In the genomic region with DNA sequence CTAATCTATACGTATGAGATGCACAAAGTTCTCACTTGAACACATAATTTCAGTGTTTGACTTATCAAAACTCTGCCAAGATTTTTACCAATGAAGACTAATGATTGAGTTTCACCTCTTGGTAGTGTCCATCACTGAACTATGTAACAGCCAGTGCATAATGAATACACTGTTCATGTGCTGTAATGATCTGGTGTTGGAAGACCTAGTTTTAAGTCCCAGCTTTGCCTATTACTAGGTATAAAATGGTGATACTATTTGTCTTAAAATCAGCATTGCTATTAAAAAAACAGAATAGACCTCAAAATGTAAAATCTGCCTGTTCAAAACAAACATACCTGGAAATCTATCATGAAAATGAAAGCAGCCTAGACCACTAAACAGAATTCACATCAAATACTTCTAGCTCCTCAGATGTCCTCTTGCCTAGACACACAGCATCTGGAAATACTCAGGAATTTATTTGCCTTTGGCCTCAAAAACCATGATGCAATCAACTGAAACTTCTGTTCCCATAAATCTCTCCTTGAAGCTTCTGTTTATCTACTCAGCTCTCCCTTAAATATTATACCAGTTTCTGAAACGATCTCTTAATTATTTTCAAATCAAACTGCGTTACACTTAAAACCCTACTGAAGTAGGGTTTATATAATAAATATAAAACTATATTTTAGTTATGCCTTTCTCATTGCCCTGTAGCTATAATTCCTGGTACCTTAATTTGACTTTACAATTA, we compare ENCODE assay signal across 10 cellular contexts. TPM values are rescaled to one million over a fixed set of nuclear protein-coding genes. Genes with fewer than 3 reads are reported as not detected.
DNase-seq lines count a peak whose midpoint lies in the region; ATAC-seq, FAIRE-seq and TF ChIP-seq lines count a peak whose summit lies in the region.
"Had no signal": no experiment of that assay in that cellular context is flagged by ENCODE, and none has a peak within 500 bp of the region (broad histone marks: within the 10 kb centered on the region; RNA-seq: fewer than 3 reads in every experiment).

No MANE protein-coding gene starts in this region.

- H3K4me2 ChIP-seq in IMR-90 (ENCODE audit: low read depth, low read length): peak overlapping the region; percentile 28
- H3K4me2 ChIP-seq in GM12878 (ENCODE audit: control insufficient read depth, insufficient read depth): no peak overlapping the region

- peak overlapping the region; percentile 77 for H3K14ac ChIP-seq in IMR-90 (replicated peaks; ENCODE audit: low read depth, low read length)

- no peak overlapping the region for H3K4me3 Mint-ChIP-seq in activated CD8-positive, alpha-beta memory T cell treated with anti-CD3 and anti-CD28 coated beads, Interleukin-2, amount 10 ng/mL, durations not matched to agents 7 days and 5 days

- no peaks in the 10 kb centered on the region for H3K36me3 ChIP-seq in ACC112 (ENCODE audit: insufficient read depth, low read length)
- H3K36me3 ChIP-seq in IMR-90 (ENCODE audit: control insufficient read depth, insufficient read depth, low read length): peaks cover 4% of the 10 kb centered on the region; the same call in 1 of the 2 replicates
- peaks cover 2 to 10% of the 10 kb centered on the region in 2 experiments; a peak in 2 of 4 replicates for H3K36me3 ChIP-seq in GM12878 (ENCODE audit: control insufficient read depth in 2 of 2, insufficient read depth in 2 of 2, low read length in 1 of 2)
- H3K36me3 ChIP-seq in liver (ENCODE audit: control insufficient read depth in 4 of 4, insufficient read depth in 3 of 4, low read depth in 1 of 4, low read length in 3 of 4): no peaks in the 10 kb centered on the region

- H4K91ac ChIP-seq in IMR-90 (ENCODE audit: insufficient read depth, low read depth, low read length): peak overlapping the region; percentile 74

- peak overlapping the region; percentile 75; the same call in 1 of the 2 replicates for H3K4ac ChIP-seq in IMR-90 (ENCODE audit: low read depth, low read length)

- peak; percentile 44 for FAIRE-seq in GM12878 (lab: Jason Lieb, UNC)
- FAIRE-seq: colon had no signal

- H3K79me1 ChIP-seq in IMR-90 (ENCODE audit: low read depth in 1 of 2, low read length in 2 of 2): peaks cover 5 to 27% of the 10 kb centered on the region in 2 experiments; a peak in 3 of 4 replicates

- TF ChIP-seq EP300 in GM12878 (IDR thresholded peaks at IDR 0.05; ENCODE audit: borderline replicate concordance in 1 of 2, control insufficient read depth in 1 of 2, low read depth in 2 of 2, low read length in 2 of 2): no peak

- H3K36me3 Mint-ChIP-seq in activated CD8-positive, alpha-beta memory T cell treated with anti-CD3 and anti-CD28 coated beads, Interleukin-2, amount 10 ng/mL, durations not matched to agents 7 days and 5 days: peaks cover 29% of the 10 kb centered on the region

- H3K27ac Mint-ChIP-seq in activated CD8-positive, alpha-beta memory T cell treated with anti-CD3 and anti-CD28 coated beads, Interleukin-2, amount 10 ng/mL, durations not matched to agents 7 days and 5 days: no peak overlapping the region

- no CpG with 5 or more reads among the region's 3 CpGs for WGBS in IMR-90 (ENCODE audit: extremely low coverage in 2 of 2, insufficient read length in 1 of 2), 2 experiments
- WGBS in GM12878 (ENCODE audit: insufficient coverage, insufficient replicate concordance, low lambda C conversion rate, missing lambda C conversion rate): 95% methylated on average over 3 of the region's 3 CpGs
- 85% methylated on average over 3 of the region's 3 CpGs for WGBS in liver

- intact Hi-C loops in IMR-90 (cut with micrococcal nuclease) (no loop called here), GM12878 (cut with micrococcal nuclease; ENCODE audit: unreplicated experiment) (no loop called here)

- H2BK120ac ChIP-seq in IMR-90 (ENCODE audit: low read depth, low read length): peak overlapping the region; percentile 91

- dilution Hi-C loops in IMR-90 (cut with HindIII; ENCODE audit: low sequenced_read_pairs, unreplicated experiment): no loop called here

- peak overlapping the region; percentile 71; the same call in 1 of the 2 replicates for H3K18ac ChIP-seq in IMR-90 (ENCODE audit: low read depth, low read length)

- H3K9me1 ChIP-seq in IMR-90 (ENCODE audit: insufficient read depth, low read length): peaks cover 11% of the 10 kb centered on the region; the same call in 1 of the 2 replicates

- TF ChIP-seq RAD21 in IMR-90 (IDR thresholded peaks at IDR 0.05; ENCODE audit: low read length) (no peak), GM12878 (IDR thresholded peaks at IDR 0.05; ENCODE audit: insufficient read depth, low read depth, low read length) (no peak), liver (IDR thresholded peaks at IDR 0.05) (no peak)

- peak overlapping the region; percentile 72 for H3K23ac ChIP-seq in IMR-90 (ENCODE audit: low read depth, low read length)

- DNase-seq in IMR-90 (peak; percentile 91), GM12878 (ENCODE audit: low read depth, low spot score) (no peak), NCI-H345 treated with DMSO at 0.1 percent for 48 hours (lab: John Stamatoyannopoulos, UW; ENCODE audit: unreplicated experiment) (no peak), NCI-H1105 (lab: John Stamatoyannopoulos, UW) (no peak)
- DNase-seq in activated CD8-positive, alpha-beta memory T cell treated with anti-CD3 and anti-CD28 coated beads, Interleukin-2, amount 10 ng/mL, durations not matched to agents 7 days and 5 days: no peak

- H3K9me3 ChIP-seq in IMR-90 (ENCODE audit: control insufficient read depth, insufficient read depth, low read length): no peaks in the 10 kb centered on the region
- H3K9me3 ChIP-seq in GM12878 (replicated peaks; ENCODE audit: control insufficient read depth, insufficient read depth, low read length): no peaks in the 10 kb centered on the region
- H3K9me3 ChIP-seq in liver (ENCODE audit: control insufficient read depth in 4 of 4, low read length in 3 of 4): no peaks in the 10 kb centered on the region

- no peaks in the 10 kb centered on the region for H3K27me3 Mint-ChIP-seq in activated CD8-positive, alpha-beta memory T cell treated with anti-CD3 and anti-CD28 coated beads, Interleukin-2, amount 10 ng/mL, durations not matched to agents 7 days and 5 days

- no peak overlapping the region for H2AK5ac ChIP-seq in IMR-90 (ENCODE audit: low read depth, low read length)

- in situ Hi-C loops in IMR-90 (cut with MboI; ENCODE audit: low sequenced_read_pairs) (no loop called here), GM12878 (cut with MboI) (no loop called here)

- no peaks in the 10 kb centered on the region for H3K9me3 Mint-ChIP-seq in activated CD8-positive, alpha-beta memory T cell treated with anti-CD3 and anti-CD28 coated beads, Interleukin-2, amount 10 ng/mL, durations not matched to agents 7 days and 5 days (ENCODE audit: low read depth)

- H3K27ac ChIP-seq in ACC112 (ENCODE audit: low read depth, low read length) (peak overlapping the region; percentile 83), IMR-90 (ENCODE audit: insufficient read depth, low read length) (peak overlapping the region; percentile 62; the same call in 1 of the 2 replicates), GM12878 (ENCODE audit: control insufficient read depth, insufficient read depth) (no peak overlapping the region), liver (ENCODE audit: low read depth in 1 of 2, low read length in 2 of 2) (no peak overlapping the region)

- CTCF ChIA-PET in IMR-90 (lab: Yijun Ruan, JAX) (interaction anchor here (0.6 to 1.0 kb wide), 2 partner anchors 11 to 22 kb away, joined by 3 to 8 read pairs; no protein-coding TSS in a partner anchor), GM12878 (lab: Yijun Ruan, JAX) (interaction anchor here (0.7 to 8.5 kb wide), 5 partner anchors 12 to 40 kb away, joined by 3 to 59 read pairs (median 3); no protein-coding TSS in a partner anchor)
- CTCF ChIA-PET in activated CD8-positive, alpha-beta memory T cell treated with anti-CD3 and anti-CD28 coated beads, Interleukin-2, amount 10 ng/mL, durations not matched to agents 7 days and 5 days (lab: Charles Lee): interaction anchor here (2.8 kb wide), 1 partner anchor 26 kb away, joined by 9 read pairs; no protein-coding TSS in a partner anchor

- H2BK20ac ChIP-seq in IMR-90 (ENCODE audit: low read depth, low read length): peak overlapping the region; percentile 87

- H2AK9ac ChIP-seq in IMR-90 (replicated peaks; ENCODE audit: low read depth, low read length, poor library complexity): no peak overlapping the region

- TF ChIP-seq CTCF in IMR-90 (conservative IDR thresholded peaks at IDR 0.05; ENCODE audit: low read depth, low read length): no peak
- no peak for TF ChIP-seq CTCF in GM12878 (IDR thresholded peaks at IDR 0.05 in 2 of 3, conservative IDR thresholded peaks at IDR 0.05 in 1 of 3; ENCODE audit: control insufficient read depth in 2 of 3, extremely low read depth in 1 of 3, insufficient read depth in 1 of 3, low read depth in 3 of 3, low read length in 3 of 3)
- no peak for TF ChIP-seq CTCF in liver (IDR thresholded peaks at IDR 0.05; ENCODE audit: low read depth, low read length, missing input control)

- peak overlapping the region; percentile 7 to 62; a peak in 3 of 4 replicates for H4K8ac ChIP-seq in IMR-90 (ENCODE audit: low read depth in 2 of 2, low read length in 2 of 2)

- H2BK5ac ChIP-seq in IMR-90 (ENCODE audit: low read depth, low read length, poor library complexity, severe bottlenecking): peak overlapping the region; percentile 82

- H2AFZ ChIP-seq in ACC112 (ENCODE audit: low read length, unreplicated experiment) (no peak overlapping the region), IMR-90 (replicated peaks; ENCODE audit: low read length, poor library complexity) (no peak overlapping the region), GM12878 (ENCODE audit: control insufficient read depth, low read depth, low read length) (no peak overlapping the region)

- TF ChIP-seq POLR2A in IMR-90 (IDR thresholded peaks at IDR 0.05; ENCODE audit: low read depth, low read length) (no peak), GM12878 (IDR thresholded peaks at IDR 0.05; ENCODE audit: low read depth, low read length) (no peak)

- SMC1A ChIA-PET in GM12878 (lab: Charles Lee; ENCODE audit: uncharacterized antibody, unreplicated experiment): interaction anchor here (0.8 to 2.1 kb wide), 10 partner anchors 10 to 28 kb away, joined by 3 to 10 read pairs (median 5); no protein-coding TSS in a partner anchor

- peaks cover 3% of the 10 kb centered on the region for H3K4me1 Mint-ChIP-seq in activated CD8-positive, alpha-beta memory T cell treated with anti-CD3 and anti-CD28 coated beads, Interleukin-2, amount 10 ng/mL, durations not matched to agents 7 days and 5 days

- H3K9ac ChIP-seq in IMR-90 (ENCODE audit: low read depth, low read length) (no peak overlapping the region; the same call in 1 of the 2 replicates), GM12878 (ENCODE audit: control insufficient read depth, insufficient read depth, low read length) (no peak overlapping the region), liver (ENCODE audit: low read depth in 1 of 2, low read length in 2 of 2) (no peak overlapping the region)

- peaks cover 38% of the 10 kb centered on the region for H3K4me1 ChIP-seq in ACC112 (ENCODE audit: control insufficient read depth, insufficient read depth, low read length, unreplicated experiment)
- peaks cover 7% of the 10 kb centered on the region for H3K4me1 ChIP-seq in IMR-90 (ENCODE audit: control insufficient read depth, insufficient read depth, low read length)
- no peaks in the 10 kb centered on the region; the same call in 1 of the 2 replicates for H3K4me1 ChIP-seq in GM12878 (ENCODE audit: control insufficient read depth, insufficient read depth, low read length)
- H3K4me1 ChIP-seq in liver (ENCODE audit: control insufficient read depth in 4 of 4, insufficient read depth in 4 of 4, low read length in 3 of 4): no peaks in the 10 kb centered on the region

- H4K20me1 ChIP-seq in IMR-90 (ENCODE audit: insufficient read depth, low read length) (no peaks in the 10 kb centered on the region), GM12878 (ENCODE audit: control insufficient read depth, insufficient read depth) (no peaks in the 10 kb centered on the region)

- H3K27me3 ChIP-seq in ACC112 (ENCODE audit: insufficient read depth, low read length) (no peaks in the 10 kb centered on the region), IMR-90 (ENCODE audit: control insufficient read depth, insufficient read depth, low read length) (no peaks in the 10 kb centered on the region), GM12878 (replicated peaks in 1 of 2; ENCODE audit: control insufficient read depth in 2 of 2, insufficient read depth in 2 of 2, low read length in 1 of 2) (no peaks in the 10 kb centered on the region), liver (ENCODE audit: control insufficient read depth in 4 of 4, insufficient read depth in 4 of 4, low read length in 3 of 4) (no peaks in the 10 kb centered on the region)

- peak overlapping the region; percentile 53; the same call in 1 of the 3 replicates for H2BK15ac ChIP-seq in IMR-90 (ENCODE audit: low read depth, low read length)

- ATAC-seq in IMR-90 (ENCODE audit: low read depth) (peak; percentile 67), GM12878 (no peak), HG03139 (IDR thresholded peaks at IDR 0.05; ENCODE audit: unreplicated experiment) (no peak)
- ATAC-seq in activated CD8-positive, alpha-beta memory T cell treated with anti-CD3 and anti-CD28 coated beads, Interleukin-2, amount 10 ng/mL, durations not matched to agents 7 days and 5 days: no peak

- H3K4me3 ChIP-seq in ACC112 (ENCODE audit: low read depth, low read length) (no peak overlapping the region), IMR-90 (ENCODE audit: insufficient read depth, low read depth, low read length) (no peak overlapping the region), GM12878 (no peak overlapping the region), liver (ENCODE audit: low read depth in 1 of 3, low read length in 3 of 3) (no peak overlapping the region)
- H3K4me3 ChIP-seq: skin epidermis had no signal

- BruUV-seq in IMR-90 (replicated peaks; lab: Mats Ljungman, UMichigan) (no TSS peak), GM12878 (replicated peaks; lab: Mats Ljungman, UMichigan) (no TSS peak)

- peaks cover 4% of the 10 kb centered on the region for H3K79me2 ChIP-seq in ACC112 (ENCODE audit: control insufficient read depth, insufficient read depth, low read length, unreplicated experiment)
- H3K79me2 ChIP-seq in GM12878 (ENCODE audit: control insufficient read depth, insufficient read depth, low read length): peaks cover 3% of the 10 kb centered on the region

- H3K56ac ChIP-seq in IMR-90 (ENCODE audit: extremely low read depth, insufficient read depth, low read length): peak overlapping the region; percentile 50; the same call in 1 of the 2 replicates

- peak overlapping the region; percentile 61; the same call in 1 of the 2 replicates for H4K5ac ChIP-seq in IMR-90 (ENCODE audit: low read depth, low read length)

- RAD21 ChIA-PET in GM12878 (lab: Charles Lee; ENCODE audit: unreplicated experiment): interaction anchor here (1.0 to 1.9 kb wide), 4 partner anchors 16 to 28 kb away, joined by 3 to 5 read pairs (median 4); no protein-coding TSS in a partner anchor

- POLR2A ChIA-PET in IMR-90 (lab: Charles Lee; ENCODE audit: unreplicated experiment): interaction anchor here (0.5 to 0.6 kb wide), 4 partner anchors 14 to 347 kb away, joined by 3 to 5 read pairs (median 4); no protein-coding TSS in a partner anchor
- POLR2A ChIA-PET in GM12878 (lab: Charles Lee): interaction anchor here (0.6 to 0.7 kb wide), 2 partner anchors 17 to 27 kb away, joined by 3 to 4 read pairs; no protein-coding TSS in a partner anchor

RNA-seq across cellular contexts. Expression of gene MRPS27, which starts 38.1 kb away (rescaled TPM):
- total RNA-seq in IMR-90 (2012; rRNA removed) (80.3 and 90.5 TPM in 2 replicates), GM12878 (2014; rRNA removed) (113 and 117 TPM in 2 replicates), GM12878 (2014; rRNA removed; fragmentation: Illumina TruSeq; extraction: Trizol) (114 and 119 TPM in 2 replicates), GM12878 (2021) (95.3 and 96.1 TPM in 2 replicates), liver (10 to 100 TPM; 38.3 to 38.7 TPM)
- polyA plus RNA-seq in IMR-90 (2012; rRNA removed) (38.7 and 46.9 TPM in 2 replicates), GM12878 (2011; rRNA removed) (128 and 139 TPM in 2 replicates), GM12878 (2014; fragmentation: Illumina TruSeq; extraction: Trizol) (125 and 140 TPM in 2 replicates), GM12878 (2014; fragmentation: Nextera tagmentation; extraction: Ambion mirVana) (10 to 100 TPM; 61.0 to 88.9 TPM), GM12878 (2014; rRNA removed) (84.7 and 89.9 TPM in 2 replicates), GM12878 (2016; fragmentation: Nextera tagmentation; extraction: Ambion mirVana) (10 to 100 TPM; 77.1 to 80.0 TPM), liver (10 to 100 TPM; 17.6 to 31.5 TPM)
- 21.4 and 34.8 TPM in 2 replicates for polyA plus RNA-seq in IMR-90 (2012; cell fraction: cytosol; rRNA removed)
- 20.3 and 37.8 TPM in 2 replicates for polyA plus RNA-seq in IMR-90 (2012; cell fraction: nucleus; rRNA removed; ENCODE audit: low replicate concordance)
- 151 and 157 TPM in 2 replicates for total RNA-seq in GM12878 (2013; cell fraction: nucleolus; rRNA removed)
- 40.3 TPM for polyA plus RNA-seq in GM12878 (2011; ENCODE audit: low read depth)
- polyA plus RNA-seq in GM12878 (2011; cell fraction: cytosol; rRNA removed): 92.2 and 96.2 TPM in 2 replicates
- polyA plus RNA-seq in GM12878 (2011; cell fraction: nucleus; rRNA removed): 68.8 and 72.8 TPM in 2 replicates
- 46.0 and 55.8 TPM in 2 replicates for polyA plus RNA-seq in GM12878 (2012)
- 98.5 and 103 TPM in 2 replicates for polyA minus RNA-seq in GM12878 (2011; rRNA and poly(A)+ RNA removed)
- 41.7 and 54.2 TPM in 2 replicates for polyA minus RNA-seq in GM12878 (2011; cell fraction: cytosol; rRNA and poly(A)+ RNA removed)
- polyA minus RNA-seq in GM12878 (2011; cell fraction: nucleus; rRNA and poly(A)+ RNA removed): 55.2 and 96.8 TPM in 2 replicates
- total RNA-seq in activated CD8-positive, alpha-beta memory T cell treated with anti-CD3 and anti-CD28 coated beads, Interleukin-2, amount 10 ng/mL, durations not matched to agents 7 days and 5 days: 10 to 100 TPM; 45.5 to 52.6 TPM

RNA-seq across cellular contexts. Expression of gene PTCD2, which starts 38.2 kb away (rescaled TPM):
- total RNA-seq in IMR-90 (2012; rRNA removed) (9.9 and 10.0 TPM in 2 replicates), GM12878 (2014; rRNA removed) (10.5 and 13.1 TPM in 2 replicates), GM12878 (2014; rRNA removed; fragmentation: Illumina TruSeq; extraction: Trizol) (8.7 and 9.9 TPM in 2 replicates), GM12878 (2021) (13.6 and 14.7 TPM in 2 replicates), liver (1 to 10 TPM; 5.5 to 5.9 TPM)
- polyA plus RNA-seq in IMR-90 (2012; rRNA removed) (5.2 and 6.5 TPM in 2 replicates), GM12878 (2011; rRNA removed) (14.8 and 17.9 TPM in 2 replicates), GM12878 (2014; fragmentation: Illumina TruSeq; extraction: Trizol) (12.0 and 12.4 TPM in 2 replicates), GM12878 (2014; fragmentation: Nextera tagmentation; extraction: Ambion mirVana) (10 to 100 TPM in 1 of 2 experiments, 1 to 10 TPM in 1; 9.1 to 11.0 TPM), GM12878 (2014; rRNA removed) (10.2 and 12.8 TPM in 2 replicates), GM12878 (2016; fragmentation: Nextera tagmentation; extraction: Ambion mirVana) (10 to 100 TPM; 11.8 to 15.0 TPM), liver (1 to 10 TPM; 4.4 to 4.9 TPM)
- polyA plus RNA-seq in IMR-90 (2012; cell fraction: cytosol; rRNA removed): 1.6 and 2.2 TPM in 2 replicates
- 3.1 and 8.4 TPM in 2 replicates for polyA plus RNA-seq in IMR-90 (2012; cell fraction: nucleus; rRNA removed; ENCODE audit: low replicate concordance)
- 37.6 and 44.3 TPM in 2 replicates for total RNA-seq in GM12878 (2013; cell fraction: nucleolus; rRNA removed)
- 4.2 TPM for polyA plus RNA-seq in GM12878 (2011; ENCODE audit: low read depth)
- polyA plus RNA-seq in GM12878 (2011; cell fraction: cytosol; rRNA removed): 8.3 and 9.0 TPM in 2 replicates
- polyA plus RNA-seq in GM12878 (2011; cell fraction: nucleus; rRNA removed): 21.8 and 22.2 TPM in 2 replicates
- 4.1 and 6.9 TPM in 2 replicates for polyA plus RNA-seq in GM12878 (2012)
- polyA minus RNA-seq in GM12878 (2011; rRNA and poly(A)+ RNA removed): 12.6 and 14.7 TPM in 2 replicates
- 3.7 and 3.9 TPM in 2 replicates for polyA minus RNA-seq in GM12878 (2011; cell fraction: cytosol; rRNA and poly(A)+ RNA removed)
- polyA minus RNA-seq in GM12878 (2011; cell fraction: nucleus; rRNA and poly(A)+ RNA removed): 10.6 and 17.6 TPM in 2 replicates
- 10 to 100 TPM; 10.2 to 10.6 TPM for total RNA-seq in activated CD8-positive, alpha-beta memory T cell treated with anti-CD3 and anti-CD28 coated beads, Interleukin-2, amount 10 ng/mL, durations not matched to agents 7 days and 5 days

Comparison
In these comparisons a context has a peak if more than half of its experiments do, and no peak if none do; other contexts are left out.
1. H3K27ac ChIP-seq: peak in ACC112 (single experiment) and IMR-90 (single experiment); none in GM12878 (single experiment) and liver (0 of 2).